In genomic region chr16:86492267-86492960, GRCh38 we compare ENCODE assay signal across 19 cellular contexts. TPM values are rescaled to one million over a fixed set of nuclear protein-coding genes. Genes with fewer than 3 reads are reported as not detected.
"Had no signal": no experiment of that assay in that cellular context is flagged by ENCODE, and none has a peak within 500 bp of the region (broad histone marks: within the 10 kb centered on the region; RNA-seq: fewer than 3 reads in every experiment).

No MANE protein-coding gene starts in this region.

- H3K36me3 Mint-ChIP-seq: memory B cell; natural killer cell treated with Interleukin-12 subunit alpha and Interleukin-12 subunit beta and Interleukin-15 and Interleukin-18, amount 100 ng/mL, for 72 hours had no signal

- H3K4me3 ChIP-seq: ascending aorta, breast epithelium, psoas muscle, right lobe of liver, SK-N-MC, tibial artery had no signal

- H3K4me1 ChIP-seq: ascending aorta, breast epithelium, psoas muscle, right lobe of liver had no signal

- H3K27ac ChIP-seq: ascending aorta, breast epithelium, psoas muscle, right lobe of liver, SK-N-MC, tibial artery had no signal

- H3K9me3 ChIP-seq: ascending aorta, breast epithelium, psoas muscle, right lobe of liver had no signal

- H3K27ac Mint-ChIP-seq: memory B cell; natural killer cell treated with Interleukin-12 subunit alpha and Interleukin-12 subunit beta and Interleukin-15 and Interleukin-18, amount 100 ng/mL, for 72 hours had no signal

- DNase-seq: activated CD4-positive, CD25-positive, alpha-beta regulatory T cell treated with anti-CD3 and anti-CD28 coated beads, Interleukin-2, amount 50 U/mL, for 72 hours; activated naive CD4-positive, alpha-beta T cell treated with Interleukin-2 at 50 U/mL for 16 hours; activated T-cell treated with anti-CD3 and anti-CD28 coated beads for 4 hours; foreskin fibroblast; glutamatergic neuron; left ventricle myocardium superior; occipital lobe; psoas muscle; right lobe of liver; T1000; tibial artery had no signal

- H3K4me3 Mint-ChIP-seq: memory B cell; natural killer cell treated with Interleukin-12 subunit alpha and Interleukin-12 subunit beta and Interleukin-15 and Interleukin-18, amount 100 ng/mL, for 72 hours had no signal

- H3K9me3 Mint-ChIP-seq: memory B cell; natural killer cell treated with Interleukin-12 subunit alpha and Interleukin-12 subunit beta and Interleukin-15 and Interleukin-18, amount 100 ng/mL, for 72 hours had no signal

- FAIRE-seq: endometrium had no signal

- ATAC-seq: esophagus mucosa; left ventricle myocardium superior; natural killer cell treated with Interleukin-12 subunit alpha and Interleukin-12 subunit beta and Interleukin-15 and Interleukin-18, amount 100 ng/mL, for 72 hours; psoas muscle; right lobe of liver had no signal

- H3K36me3 ChIP-seq: ascending aorta, breast epithelium, right lobe of liver, tibial artery had no signal

RNA-seq across cellular contexts. Expression of gene FOXF1, which starts 17.9 kb away (rescaled TPM):
- total RNA-seq: kidney epithelial cell; natural killer cell treated with Interleukin-12 subunit alpha and Interleukin-12 subunit beta and Interleukin-15 and Interleukin-18, amount 100 ng/mL, for 72 hours had no signal
